8 cellular contexts compared by ENCODE assay signal in genomic region chr20:5126512-5127203, GRCh38. TPM values are rescaled to one million over a fixed set of nuclear protein-coding genes. Genes with fewer than 3 reads are reported as not detected.
DNase-seq lines count a peak whose midpoint lies in the region; ATAC-seq, FAIRE-seq and TF ChIP-seq lines count a peak whose summit lies in the region.

CDS2 (plus strand) TSS chr20:5127008; CDS start chr20:5127093, 85 bp downstream.

- POLR2A ChIA-PET in naive thymus-derived CD8-positive, alpha-beta T cell (lab: Charles Lee) = interaction anchor here (0.7 to 2.7 kb wide), 15 partner anchors 10 to 1359 kb away, joined by 3 to 27 read pairs (median 4); partner anchors contain the start of gene ADISSP

- H3K4me1 Mint-ChIP-seq in activated T-helper 2 cell treated with anti-CD3 and anti-CD28 coated beads, Interferon-gamma antibody, Interleukin-2, Interleukin-4, amounts not matched to agents 10 μg/mL and 5 μg/mL and 100 μg/mL, durations not matched to agents 14 hours and 24 hours and 36 hours (ENCODE audit: low read depth) = peaks cover 39% of the 10 kb centered on the region
- H3K4me1 Mint-ChIP-seq in naive thymus-derived CD8-positive, alpha-beta T cell = peaks cover 20 to 48% (median 37%) of the 10 kb centered on the region in 4 donors

- peaks cover 10% of the 10 kb centered on the region for H3K36me3 Mint-ChIP-seq in activated T-helper 2 cell treated with anti-CD3 and anti-CD28 coated beads, Interferon-gamma antibody, Interleukin-2, Interleukin-4, amounts not matched to agents 10 μg/mL and 5 μg/mL and 100 μg/mL, durations not matched to agents 14 hours and 24 hours and 36 hours (ENCODE audit: low read depth)
- H3K36me3 Mint-ChIP-seq in naive thymus-derived CD8-positive, alpha-beta T cell = peaks cover 0 to 23% (median 0%) of the 10 kb centered on the region in 3 donors

- H3K9ac ChIP-seq in ES-I3 (ENCODE audit: low read depth, low read length) = peak within 1 kb of the TSS; percentile 91

- peak within 1 kb of the TSS; percentile 96 for H3K4me3 Mint-ChIP-seq in activated T-helper 2 cell treated with anti-CD3 and anti-CD28 coated beads, Interferon-gamma antibody, Interleukin-2, Interleukin-4, amounts not matched to agents 10 μg/mL and 5 μg/mL and 100 μg/mL, durations not matched to agents 14 hours and 24 hours and 36 hours (ENCODE audit: low read depth)
- peak within 1 kb of the TSS; percentile 87 to 99 (median 94) for H3K4me3 Mint-ChIP-seq in naive thymus-derived CD8-positive, alpha-beta T cell

- ATAC-seq in RWPE2 (ENCODE audit: low read depth) = peak; percentile 93
- ATAC-seq in naive thymus-derived CD8-positive, alpha-beta T cell = peak; percentile 83 to 85

- H3K9me3 ChIP-seq in ES-I3 (ENCODE audit: control insufficient read depth, insufficient read depth, low read length) = no peaks in the 10 kb centered on the region
- no peaks in the 10 kb centered on the region for H3K9me3 ChIP-seq in RWPE2 (ENCODE audit: severe bottlenecking)

- DNase-seq in H54 (ENCODE audit: insufficient read length, low spot score) (peak; percentile 94), LoVo (ENCODE audit: low spot score) (peak; percentile 98), RWPE2 (ENCODE audit: low spot score) (peak; percentile 99), fibroblast of mammary gland (ENCODE audit: low read depth) (peak; percentile 97)
- peak; percentile 100 for DNase-seq in activated T-helper 2 cell treated with anti-CD3 and anti-CD28 coated beads, Interferon-gamma antibody, Interleukin-2, Interleukin-4, amounts not matched to agents 10 μg/mL and 5 μg/mL and 100 μg/mL, durations not matched to agents 14 hours and 24 hours and 36 hours (ENCODE audit: low spot score)
- DNase-seq in naive thymus-derived CD8-positive, alpha-beta T cell = peak; percentile 96 to 100 (median 100)
- DNase-seq in stimulated activated naive CD4-positive, alpha-beta T cell (lab: John Stamatoyannopoulos, UW) = peak; percentile 98 to 100 (median 99)

- H3K4me3 ChIP-seq in RWPE2 (ENCODE audit: severe bottlenecking) (peak within 1 kb of the TSS; percentile 81), fibroblast of mammary gland (ENCODE audit: control insufficient read depth, low read depth, low read length) (peak within 1 kb of the TSS; percentile 86)

- peak; percentile 57 for FAIRE-seq in H54 (lab: Jason Lieb, UNC)

- peak within 1 kb of the TSS; percentile 96 for H3K27ac Mint-ChIP-seq in activated T-helper 2 cell treated with anti-CD3 and anti-CD28 coated beads, Interferon-gamma antibody, Interleukin-2, Interleukin-4, amounts not matched to agents 10 μg/mL and 5 μg/mL and 100 μg/mL, durations not matched to agents 14 hours and 24 hours and 36 hours
- H3K27ac Mint-ChIP-seq in naive thymus-derived CD8-positive, alpha-beta T cell = peak within 1 kb of the TSS; percentile 58 to 99 (median 98)

- H3K27me3 Mint-ChIP-seq in activated T-helper 2 cell treated with anti-CD3 and anti-CD28 coated beads, Interferon-gamma antibody, Interleukin-2, Interleukin-4, amounts not matched to agents 10 μg/mL and 5 μg/mL and 100 μg/mL, durations not matched to agents 14 hours and 24 hours and 36 hours (ENCODE audit: low read depth) = no peaks in the 10 kb centered on the region
- H3K27me3 Mint-ChIP-seq in naive thymus-derived CD8-positive, alpha-beta T cell = no peaks in the 10 kb centered on the region

- peak within 1 kb of the TSS; percentile 66 for H3K27ac ChIP-seq in RWPE2 (ENCODE audit: poor library complexity, severe bottlenecking)

- intact Hi-C loops in activated T-helper 2 cell treated with anti-CD3 and anti-CD28 coated beads, Interferon-gamma antibody, Interleukin-2, Interleukin-4, amounts not matched to agents 10 μg/mL and 5 μg/mL and 100 μg/mL, durations not matched to agents 14 hours and 24 hours and 36 hours (cut with micrococcal nuclease) = loop anchor here (1.0 to 10.0 kb wide), 3 partner anchors 66 to 828 kb away; partner anchors contain the start of genes MCM8 and TRMT6

- no peaks in the 10 kb centered on the region for H3K27me3 ChIP-seq in RWPE2 (ENCODE audit: insufficient read depth, poor library complexity, severe bottlenecking)

- H3K4me1 ChIP-seq in ES-I3 (ENCODE audit: insufficient read depth, low read length) (peaks cover 7% of the 10 kb centered on the region), RWPE2 (ENCODE audit: insufficient read depth, poor library complexity, severe bottlenecking) (peaks cover 4% of the 10 kb centered on the region)

- TF ChIP-seq POLR2A in H54 (IDR thresholded peaks at IDR 0.05; ENCODE audit: low read depth, low read length) = peak; percentile 86

- H3K36me3 ChIP-seq in ES-I3 (ENCODE audit: insufficient read depth, low read length) (no peaks in the 10 kb centered on the region), RWPE2 (ENCODE audit: low read depth) (peaks cover 9% of the 10 kb centered on the region)

- TF ChIP-seq CTCF in RWPE2 (IDR thresholded peaks at IDR 0.05; ENCODE audit: poor library complexity, severe bottlenecking) (peak; percentile 97), fibroblast of mammary gland (conservative IDR thresholded peaks at IDR 0.05; ENCODE audit: control insufficient read depth, insufficient read depth, low read depth, low read length) (peak; percentile 40)

- no peaks in the 10 kb centered on the region for H3K9me3 Mint-ChIP-seq in activated T-helper 2 cell treated with anti-CD3 and anti-CD28 coated beads, Interferon-gamma antibody, Interleukin-2, Interleukin-4, amounts not matched to agents 10 μg/mL and 5 μg/mL and 100 μg/mL, durations not matched to agents 14 hours and 24 hours and 36 hours
- H3K9me3 Mint-ChIP-seq in naive thymus-derived CD8-positive, alpha-beta T cell = no peaks in the 10 kb centered on the region

RNA-seq across cellular contexts. Expression of gene CDS2, which starts in this region (rescaled TPM):
- total RNA-seq in activated T-helper 2 cell treated with anti-CD3 and anti-CD28 coated beads, Interferon-gamma antibody, Interleukin-2, Interleukin-4, amounts not matched to agents 10 μg/mL and 5 μg/mL and 100 μg/mL, durations not matched to agents 14 hours and 24 hours and 36 hours = 41.4 and 47.7 TPM in 2 replicates
- total RNA-seq in naive thymus-derived CD8-positive, alpha-beta T cell = 10 to 100 TPM; 56.8 to 60.7 TPM
- 10 to 100 TPM; 32.3 to 47.3 (median 39.7) TPM for polyA plus RNA-seq in naive thymus-derived CD8-positive, alpha-beta T cell

Comparison
In these comparisons a context has a peak if more than half of its experiments do, and no peak if none do; other contexts are left out.
1. Peak in every context shown above with its lines: DNase-seq, ATAC-seq, H3K4me3 ChIP-seq and H3K27ac ChIP-seq.